Comparison of ENCODE assay signal across 1 cellular context in genomic region chr9:34501889-34502425, GRCh38.
TF ChIP-seq lines count a peak whose summit lies in the region.

No MANE protein-coding gene starts in this region.

TF ChIP-seq in H1, 55 proteins besides CTCF, POLR2A, EP300 and RAD21:
- TF ChIP-seq RBBP5 (IDR thresholded peaks at IDR 0.05; ENCODE audit: borderline replicate concordance, low read depth, low read length) (no peak), JUND (IDR thresholded peaks at IDR 0.05; ENCODE audit: low read length) (no peak), PHF8 (conservative IDR thresholded peaks at IDR 0.05; ENCODE audit: low read depth, low read length) (no peak), CBX8 (IDR thresholded peaks at IDR 0.05; ENCODE audit: borderline replicate concordance, low read depth, low read length) (no peak), KDM5A (IDR thresholded peaks at IDR 0.05; ENCODE audit: low read length) (no peak), SIX5 (IDR thresholded peaks at IDR 0.05; ENCODE audit: low read depth, low read length) (no peak), CTBP2 (IDR thresholded peaks at IDR 0.05; ENCODE audit: borderline replicate concordance, insufficient read depth, insufficient read length, low read length) (no peak), SAP30 (IDR thresholded peaks at IDR 0.05; ENCODE audit: insufficient read depth, insufficient replicate concordance, low read length) (no peak), FOSL1 (IDR thresholded peaks at IDR 0.05; ENCODE audit: insufficient read depth, low read depth, low read length) (no peak), HDAC6 (IDR thresholded peaks at IDR 0.05; ENCODE audit: low read depth, low read length) (no peak), CEBPB (IDR thresholded peaks at IDR 0.05; ENCODE audit: low read depth, low read length) (no peak), SP4 (IDR thresholded peaks at IDR 0.05; ENCODE audit: low read length) (no peak), SP1 (IDR thresholded peaks at IDR 0.05; ENCODE audit: low read depth, low read length) (no peak), POLR2AphosphoS5 (IDR thresholded peaks at IDR 0.05; ENCODE audit: low read depth, low read length) (no peak), SIRT6 (IDR thresholded peaks at IDR 0.05; ENCODE audit: low read length) (no peak), MAFK (IDR thresholded peaks at IDR 0.05; ENCODE audit: low read depth, low read length) (no peak)
- TF ChIP-seq, protein P1, sequence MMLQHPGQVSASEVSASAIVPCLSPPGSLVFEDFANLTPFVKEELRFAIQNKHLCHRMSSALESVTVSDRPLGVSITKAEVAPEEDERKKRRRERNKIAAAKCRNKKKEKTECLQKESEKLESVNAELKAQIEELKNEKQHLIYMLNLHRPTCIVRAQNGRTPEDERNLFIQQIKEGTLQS (IDR thresholded peaks at IDR 0.05; ENCODE audit: insufficient read depth, low read depth, low read length) = no peak
